In genomic region chr6:26193467-26194328, GRCh38 we compare ENCODE assay signal across 1 cellular context.
A peak's percentile ranks its signal among the peaks of the same experiment; 100 is the strongest.
TF ChIP-seq lines count a peak whose summit lies in the region.

No MANE protein-coding gene starts in this region.

TF ChIP-seq in K562, 482 proteins besides CTCF, POLR2A, EP300 and RAD21 (continued from another document and continues in another):
- TF ChIP-seq E2F8 (IDR thresholded peaks at IDR 0.05; ENCODE audit: low read depth, partially characterized antibody) = peak; percentile 42
- TF ChIP-seq JUN (IDR thresholded peaks at IDR 0.05; ENCODE audit: borderline replicate concordance, low read depth, low read length) = no peak
- no peak for TF ChIP-seq JUN (CRISPR knock-in tag; IDR thresholded peaks at IDR 0.05; ENCODE audit: borderline replicate concordance)
- TF ChIP-seq SMAD4 (CRISPR knock-in tag; conservative IDR thresholded peaks at IDR 0.05) = no peak
- no peak for TF ChIP-seq NR2C2 (CRISPR knock-in tag; IDR thresholded peaks at IDR 0.05)
- no peak for TF ChIP-seq NR2C2 (tag; IDR thresholded peaks at IDR 0.05)
- TF ChIP-seq HDAC1 (IDR thresholded peaks at IDR 0.05) = peak in 1 of 2 experiments; percentile 37; a peak in 1 of 4 replicates
- no peak for TF ChIP-seq HMGN3 (IDR thresholded peaks at IDR 0.05; ENCODE audit: borderline replicate concordance, extremely low read depth, insufficient read length, low read depth, low read length)
- TF ChIP-seq MCM2 (IDR thresholded peaks at IDR 0.05; ENCODE audit: low read depth) = no peak
- TF ChIP-seq ZBTB33 (CRISPR knock-in tag; IDR thresholded peaks at IDR 0.05) = no peak
- no peak for TF ChIP-seq U2AF2 (optimal IDR thresholded peaks at IDR 0.05; ENCODE audit: low read depth, low read length)
- TF ChIP-seq ZNF3 (CRISPR knock-in tag; IDR thresholded peaks at IDR 0.05) = no peak
- peak; percentile 86 for TF ChIP-seq SUPT5H (IDR thresholded peaks at IDR 0.05)
- TF ChIP-seq ZNF165 (CRISPR knock-in tag; IDR thresholded peaks at IDR 0.05; ENCODE audit: borderline replicate concordance) = no peak
- TF ChIP-seq BMI1 (IDR thresholded peaks at IDR 0.05; ENCODE audit: low read length) = no peak
- TF ChIP-seq CHD2 (IDR thresholded peaks at IDR 0.05; ENCODE audit: low read depth, low read length) = peak; percentile 47; the same call in 1 of the 2 replicates
- no peak for TF ChIP-seq HSF4 (CRISPR knock-in tag; IDR thresholded peaks at IDR 0.05; ENCODE audit: borderline replicate concordance)
- no peak for TF ChIP-seq BRD9 (IDR thresholded peaks at IDR 0.05; ENCODE audit: low read depth, partially characterized antibody)
- 0 out of 2 replicates have a peak, but pooled peaks have one; percentile 13 for TF ChIP-seq EHMT2 (IDR thresholded peaks at IDR 0.05)
- no peak for TF ChIP-seq ZNF740 (CRISPR knock-in tag; IDR thresholded peaks at IDR 0.05)
- no peak for TF ChIP-seq ZNF740 (tag; IDR thresholded peaks at IDR 0.05)
- TF ChIP-seq CBFA2T2 (conservative IDR thresholded peaks at IDR 0.05) = 0 out of 2 replicates have a peak, but pooled peaks have one; percentile 3
- no peak for TF ChIP-seq FOXJ3 (CRISPR knock-in tag; IDR thresholded peaks at IDR 0.05)
- TF ChIP-seq NKRF (IDR thresholded peaks at IDR 0.05; ENCODE audit: borderline replicate concordance) = 0 out of 2 replicates have a peak, but pooled peaks have one; percentile 17
- TF ChIP-seq, protein P1, sequence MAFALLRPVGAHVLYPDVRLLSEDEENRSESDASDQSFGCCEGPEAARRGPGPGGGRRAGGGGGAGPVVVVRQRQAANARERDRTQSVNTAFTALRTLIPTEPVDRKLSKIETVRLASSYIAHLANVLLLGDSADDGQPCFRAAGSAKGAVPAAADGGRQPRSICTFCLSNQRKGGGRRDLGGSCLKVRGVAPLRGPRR (CRISPR knock-in tag; IDR thresholded peaks at IDR 0.05) = no peak
- no peak for TF ChIP-seq NONO (IDR thresholded peaks at IDR 0.05; ENCODE audit: low read depth in 2 of 2, low read length in 1 of 2)
- no peak for TF ChIP-seq HDAC8 (tag; IDR thresholded peaks at IDR 0.05)
- no peak for TF ChIP-seq MEIS2 (IDR thresholded peaks at IDR 0.05; ENCODE audit: partially characterized antibody)
- TF ChIP-seq THAP12 (CRISPR knock-in tag; IDR thresholded peaks at IDR 0.05) = no peak
- TF ChIP-seq RNF219 (CRISPR knock-in tag; IDR thresholded peaks at IDR 0.05) = no peak
- no peak for TF ChIP-seq SMC3 (conservative IDR thresholded peaks at IDR 0.05; ENCODE audit: insufficient read depth, low read depth, low read length)
- TF ChIP-seq ZNF274 (IDR thresholded peaks at IDR 0.05; ENCODE audit: borderline replicate concordance, low read depth, low read length) = no peak
- TF ChIP-seq SETDB1 (IDR thresholded peaks at IDR 0.05; ENCODE audit: low read length) = no peak
- no peak for TF ChIP-seq RBM34 (IDR thresholded peaks at IDR 0.05; ENCODE audit: borderline replicate concordance, insufficient read depth, low read length)
- 0 out of 2 replicates have a peak, but pooled peaks have one; percentile 33 for TF ChIP-seq SMAD3 (CRISPR knock-in tag; conservative IDR thresholded peaks at IDR 0.05)
- TF ChIP-seq ZNF830 (CRISPR knock-in tag; IDR thresholded peaks at IDR 0.05) = no peak
- TF ChIP-seq POLR3G (IDR thresholded peaks at IDR 0.05; ENCODE audit: extremely low read depth, insufficient read length, insufficient replicate concordance) = no peak
- no peak for TF ChIP-seq ZNF584 (CRISPR knock-in tag; IDR thresholded peaks at IDR 0.05; ENCODE audit: low read depth)
- no peak for TF ChIP-seq PTTG1 (tag; IDR thresholded peaks at IDR 0.05; ENCODE audit: low read depth)
- no peak for TF ChIP-seq ETV1 (tag; conservative IDR thresholded peaks at IDR 0.05; ENCODE audit: low read depth)
- TF ChIP-seq SREBF1 (IDR thresholded peaks at IDR 0.05; ENCODE audit: borderline replicate concordance, low read depth, low read length) = no peak
- no peak for TF ChIP-seq KLF13 (tag; IDR thresholded peaks at IDR 0.05; ENCODE audit: borderline replicate concordance, low read depth)
- no peak for TF ChIP-seq ARID3A (IDR thresholded peaks at IDR 0.05; ENCODE audit: borderline replicate concordance, low read depth, low read length)
- TF ChIP-seq SRF (CRISPR knock-in tag; IDR thresholded peaks at IDR 0.05) = no peak
- no peak for TF ChIP-seq E2F4 (CRISPR knock-in tag; IDR thresholded peaks at IDR 0.05; ENCODE audit: low read depth)
- TF ChIP-seq, protein P2, sequence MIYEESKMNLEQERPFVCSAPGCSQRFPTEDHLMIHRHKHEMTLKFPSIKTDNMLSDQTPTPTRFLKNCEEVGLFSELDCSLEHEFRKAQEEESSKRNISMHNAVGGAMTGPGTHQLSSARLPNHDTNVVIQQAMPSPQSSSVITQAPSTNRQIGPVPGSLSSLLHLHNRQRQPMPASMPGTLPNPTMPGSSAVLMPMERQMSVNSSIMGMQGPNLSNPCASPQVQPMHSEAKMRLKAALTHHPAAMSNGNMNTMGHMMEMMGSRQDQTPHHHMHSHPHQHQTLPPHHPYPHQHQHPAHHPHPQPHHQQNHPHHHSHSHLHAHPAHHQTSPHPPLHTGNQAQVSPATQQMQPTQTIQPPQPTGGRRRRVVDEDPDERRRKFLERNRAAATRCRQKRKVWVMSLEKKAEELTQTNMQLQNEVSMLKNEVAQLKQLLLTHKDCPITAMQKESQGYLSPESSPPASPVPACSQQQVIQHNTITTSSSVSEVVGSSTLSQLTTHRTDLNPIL (CRISPR knock-in tag; IDR thresholded peaks at IDR 0.05) = no peak
